32 cellular contexts compared by ENCODE assay signal in genomic region chr4:151455212-151455611, GRCh38. TPM values are rescaled to one million over a fixed set of nuclear protein-coding genes. Genes with fewer than 3 reads are reported as not detected.
DNase-seq lines count a peak whose midpoint lies in the region; ATAC-seq, FAIRE-seq and TF ChIP-seq lines count a peak whose summit lies in the region.
"Had no signal": no experiment of that assay in that cellular context is flagged by ENCODE, and none has a peak within 500 bp of the region (broad histone marks: within the 10 kb centered on the region; RNA-seq: fewer than 3 reads in every experiment).

No MANE protein-coding gene starts in this region.

- H3K23ac ChIP-seq in H1 (ENCODE audit: insufficient read length) = no peak overlapping the region
- H3K23ac ChIP-seq in neuronal stem cell (ENCODE audit: low read depth, low read length, poor library complexity) = no peak overlapping the region

- peak; percentile 19 to 53; a peak in 3 of 4 replicates for TF ChIP-seq CTCF in GM23338 (conservative IDR thresholded peaks at IDR 0.05; ENCODE audit: low read depth in 2 of 2)
- TF ChIP-seq CTCF in LNCaP clone FGC (IDR thresholded peaks at IDR 0.05; ENCODE audit: control insufficient read depth, extremely low read depth, insufficient read depth) = peak; percentile 20
- TF ChIP-seq CTCF in H1 (IDR thresholded peaks at IDR 0.05; ENCODE audit: control extremely low read depth in 1 of 3, insufficient read depth in 1 of 3, low read depth in 1 of 3, low read length in 3 of 3) = peak in 1 of 3 experiments; percentile 8; a peak in 1 of 4 replicates

- H3K27me3 ChIP-seq in GM23338 (ENCODE audit: insufficient read depth) (no peaks in the 10 kb centered on the region), H1 (replicated peaks in 1 of 4; ENCODE audit: control insufficient read depth in 3 of 4, extremely low read depth in 1 of 4, insufficient read depth in 3 of 4, low read length in 3 of 4) (no peaks in the 10 kb centered on the region), neuronal stem cell (ENCODE audit: control insufficient read depth in 3 of 3, insufficient read depth in 3 of 3, low read depth in 1 of 3, low read length in 3 of 3) (no peaks in the 10 kb centered on the region)
- H3K27me3 ChIP-seq: BLaER1, spleen, stomach had no signal

- no peak for TF ChIP-seq POLR2A in H1 (IDR thresholded peaks at IDR 0.05; ENCODE audit: control extremely low read depth in 1 of 2, low read depth in 2 of 2, low read length in 2 of 2)

- peaks cover 96% of the 10 kb centered on the region for H3K79me2 ChIP-seq in GM23338 (replicated peaks; ENCODE audit: insufficient read depth)
- peaks cover 0 to 81% of the 10 kb centered on the region in 2 experiments; a peak in 3 of 4 replicates for H3K79me2 ChIP-seq in H1 (ENCODE audit: control insufficient read depth in 1 of 2, insufficient read depth in 2 of 2, low read length in 2 of 2)
- H3K79me2 ChIP-seq: parathyroid adenoma had no signal

- H3K4ac ChIP-seq in H1 (replicated peaks; ENCODE audit: insufficient read length, low read depth, low read length) = no peak overlapping the region
- H3K4ac ChIP-seq in neuronal stem cell (ENCODE audit: low read length) = no peak overlapping the region

- H3K79me1 ChIP-seq in H1 (ENCODE audit: low read depth, low read length) = no peaks in the 10 kb centered on the region; the same call in 1 of the 2 replicates
- no peaks in the 10 kb centered on the region for H3K79me1 ChIP-seq in neuronal stem cell (ENCODE audit: low read depth, low read length)

- H3K4me1 ChIP-seq in GM23338 (ENCODE audit: insufficient read depth) = peaks cover 53% of the 10 kb centered on the region
- H3K4me1 ChIP-seq in H1 (replicated peaks in 1 of 4; ENCODE audit: control insufficient read depth in 3 of 4, insufficient read depth in 4 of 4, low read length in 3 of 4) = peaks cover 0 to 13% (median 9%) of the 10 kb centered on the region in 4 experiments; a peak in 3 of 7 replicates
- peaks cover 0 to 2% of the 10 kb centered on the region in 2 donors for H3K4me1 ChIP-seq in neuronal stem cell (ENCODE audit: control insufficient read depth in 2 of 2, insufficient read depth in 1 of 2, low read depth in 1 of 2, low read length in 2 of 2)
- H3K4me1 ChIP-seq: BLaER1, parathyroid adenoma, spleen had no signal

- H3K4me3 Mint-ChIP-seq in GM23338 = no peak overlapping the region
- H3K4me3 Mint-ChIP-seq: activated CD4-positive, alpha-beta memory T cell treated with anti-CD3 and anti-CD28 coated beads, Interleukin-2, amount 10 ng/mL, durations not matched to agents 7 days and 5 days; brain; IgD-negative memory B cell; T-helper 17 cell had no signal

- no peak overlapping the region for H3K27ac Mint-ChIP-seq in GM23338
- H3K27ac Mint-ChIP-seq: activated CD4-positive, alpha-beta memory T cell treated with anti-CD3 and anti-CD28 coated beads, Interleukin-2, amount 10 ng/mL, durations not matched to agents 7 days and 5 days; brain; IgD-negative memory B cell; T-helper 17 cell had no signal

- no peak overlapping the region for H3K56ac ChIP-seq in H1 (replicated peaks; ENCODE audit: insufficient read length, low read depth, low read length)

- no peaks in the 10 kb centered on the region for H3K23me2 ChIP-seq in H1 (ENCODE audit: low read depth, low read length)

- H2BK5ac ChIP-seq in H1 (ENCODE audit: low read depth, low read length) = no peak overlapping the region
- no peak overlapping the region for H2BK5ac ChIP-seq in neuronal stem cell (ENCODE audit: low read length)

- H2BK12ac ChIP-seq in H1 (ENCODE audit: low read depth, low read length) (no peak overlapping the region), neuronal stem cell (ENCODE audit: low read length) (no peak overlapping the region)

- H2AK5ac ChIP-seq in H1 (ENCODE audit: low read depth, low read length) (no peak overlapping the region), neuronal stem cell (ENCODE audit: low read depth, low read length) (no peak overlapping the region)

- H2BK15ac ChIP-seq in H1 (ENCODE audit: low read length) (no peak overlapping the region), neuronal stem cell (ENCODE audit: low read length) (no peak overlapping the region)

- H3K36me3 ChIP-seq in GM23338 (ENCODE audit: insufficient read depth) = no peaks in the 10 kb centered on the region
- H3K36me3 ChIP-seq in H1 (ENCODE audit: control insufficient read depth in 2 of 4, insufficient read depth in 4 of 4, low read length in 3 of 4) = no peaks in the 10 kb centered on the region
- no peaks in the 10 kb centered on the region for H3K36me3 ChIP-seq in neuronal stem cell (replicated peaks in 1 of 2; ENCODE audit: control insufficient read depth in 2 of 2, insufficient read depth in 2 of 2, low read length in 2 of 2)
- H3K36me3 ChIP-seq: BLaER1, spleen, stomach had no signal

- H3F3A ChIP-seq in GM23338 (replicated peaks; ENCODE audit: low read depth) = 0 out of 2 replicates have a peak, but pooled peaks cover 4% of the 10 kb centered on the region

- H3K27ac ChIP-seq in GM23338 (ENCODE audit: low read depth) = no peak overlapping the region
- no peak overlapping the region for H3K27ac ChIP-seq in H1 (ENCODE audit: low read depth, low read length)
- H3K27ac ChIP-seq in neuronal stem cell (replicated peaks; ENCODE audit: low read length) = no peak overlapping the region
- H3K27ac ChIP-seq: BLaER1, parathyroid adenoma, PC-9, spleen, stomach had no signal

- peaks cover 52% of the 10 kb centered on the region for H3K4me1 Mint-ChIP-seq in GM23338
- H3K4me1 Mint-ChIP-seq: activated CD4-positive, alpha-beta memory T cell treated with anti-CD3 and anti-CD28 coated beads, Interleukin-2, amount 10 ng/mL, durations not matched to agents 7 days and 5 days; IgD-negative memory B cell; T-helper 17 cell had no signal

- H3K9ac ChIP-seq in H1 (replicated peaks in 1 of 4; ENCODE audit: extremely low read depth in 1 of 4, low read depth in 3 of 4, low read length in 3 of 4) (no peak overlapping the region), neuronal stem cell (ENCODE audit: low read depth, low read length, poor library complexity) (no peak overlapping the region)
- H3K9ac ChIP-seq: BLaER1, parathyroid adenoma had no signal

- no peaks in the 10 kb centered on the region; the same call in 1 of the 2 replicates for H4K20me1 ChIP-seq in GM23338 (replicated peaks; ENCODE audit: insufficient read depth)
- no peaks in the 10 kb centered on the region for H4K20me1 ChIP-seq in H1 (replicated peaks in 1 of 2; ENCODE audit: control insufficient read depth in 1 of 2, insufficient read depth in 2 of 2, low read length in 2 of 2)
- H4K20me1 ChIP-seq: BLaER1 had no signal

- H3K18ac ChIP-seq in H1 (ENCODE audit: extremely low read depth, low read length) = no peak overlapping the region
- no peak overlapping the region for H3K18ac ChIP-seq in neuronal stem cell (ENCODE audit: low read length)

- no peaks in the 10 kb centered on the region for H3K9me2 ChIP-seq in GM23338 (ENCODE audit: insufficient read depth)

- H4K5ac ChIP-seq in H1 (ENCODE audit: insufficient read length, low read depth, low read length) = no peak overlapping the region

- H2AFZ ChIP-seq in GM23338 (no peak overlapping the region), H1 (ENCODE audit: low read length) (no peak overlapping the region), neuronal stem cell (ENCODE audit: low read length) (no peak overlapping the region)
- H2AFZ ChIP-seq: parathyroid adenoma, PC-9 had no signal

- H3K14ac ChIP-seq in H1 (ENCODE audit: insufficient read length) (no peak overlapping the region), neuronal stem cell (ENCODE audit: low read length) (no peak overlapping the region)

- peak in 1 of 2 experiments; percentile 33; a peak in 2 of 4 replicates for TF ChIP-seq RAD21 in H1 (IDR thresholded peaks at IDR 0.05 in 1 of 2, conservative IDR thresholded peaks at IDR 0.05 in 1 of 2; ENCODE audit: low read depth in 2 of 2, low read length in 2 of 2)

- H3K4me3 ChIP-seq in GM23338 (no peak overlapping the region), LNCaP clone FGC (ENCODE audit: low read depth, low read length) (no peak overlapping the region), H1 (ENCODE audit: extremely low read depth in 1 of 4, insufficient read depth in 2 of 4, low read depth in 3 of 4, low read length in 4 of 4) (no peak overlapping the region), neuronal stem cell (ENCODE audit: low read length in 2 of 2) (no peak overlapping the region)
- H3K4me3 ChIP-seq: BLaER1, PC-9, spleen, stomach had no signal

- CTCF ChIA-PET in H1 (lab: Charles Lee; ENCODE audit: partially characterized antibody) = interaction anchor here (0.9 to 1.3 kb wide), 4 partner anchors 23 to 181 kb away, joined by 3 to 7 read pairs (median 4); no protein-coding TSS in a partner anchor

- WGBS in H1 (ENCODE audit: extremely low coverage in 1 of 2, insufficient coverage in 1 of 2, insufficient read length in 1 of 2, insufficient replicate concordance in 2 of 2, low coverage in 1 of 2, low lambda C conversion rate in 2 of 2, missing lambda C conversion rate in 1 of 2), 2 experiments = 67% methylated on average over 1 of the region's 1 CpG; no CpG with 5 or more reads in 1 of the 2 experiments
- no CpG with 5 or more reads among the region's 1 CpG for WGBS in neuronal stem cell (ENCODE audit: extremely low coverage in 2 of 2, insufficient read length in 2 of 2, insufficient replicate concordance in 1 of 2), 2 donors

- H4K91ac ChIP-seq in H1 (replicated peaks; ENCODE audit: insufficient read length, low read length) (no peak overlapping the region), neuronal stem cell (ENCODE audit: low read depth, low read length, poor library complexity) (no peak overlapping the region)

- no peaks in the 10 kb centered on the region for H3K9me3 ChIP-seq in H1 (ENCODE audit: insufficient read depth in 2 of 2, low read depth in 1 of 2, low read length in 1 of 2)
- H3K9me3 ChIP-seq in neuronal stem cell (replicated peaks in 1 of 2; ENCODE audit: control insufficient read depth in 2 of 2, insufficient read depth in 1 of 2, low read depth in 1 of 2, low read length in 2 of 2) = no peaks in the 10 kb centered on the region
- H3K9me3 ChIP-seq: BLaER1, spleen, stomach had no signal

- DNase-seq in GM23338 (ENCODE audit: low spot score) = peak; percentile 45
- no peak for DNase-seq in LNCaP clone FGC (ENCODE audit: low read depth)
- DNase-seq in H1 (ENCODE audit: low read depth in 1 of 2, low spot score in 2 of 2) = no peak
- DNase-seq in neuronal stem cell (ENCODE audit: low spot score) = peak; percentile 8
- DNase-seq in HPDE6-E6E7 (ENCODE audit: extremely low spot score) = no peak
- no peak for DNase-seq in stimulated activated CD4-positive, alpha-beta T cell treated with anti-CD3 and anti-CD28 coated beads, Interleukin-2, amount 100 ng/mL, for 48 hours
- no peak for DNase-seq in NCI-H510A (lab: John Stamatoyannopoulos, UW)
- DNase-seq: activated CD4-positive, alpha-beta memory T cell treated with anti-CD3 and anti-CD28 coated beads, Interleukin-2, amount 10 ng/mL, durations not matched to agents 7 days and 5 days; activated CD4-positive, CD25-positive, alpha-beta regulatory T cell treated with anti-CD3 and anti-CD28 coated beads, Interleukin-2, amount 50 U/mL, for 72 hours; activated CD8-positive, alpha-beta memory T cell treated with anti-CD3 and anti-CD28 coated beads, Interleukin-2, amount 50 U/mL, for 4 hours; activated naive CD4-positive, alpha-beta T cell treated with Interleukin-2 at 50 U/mL for 16 hours; cerebellar nuclear complex; EL; mammary epithelial cell; NCI-H1048; NCI-H1694 treated with DMSO at 0.1 percent for 48 hours; NCI-H2171 treated with DMSO at 0.1 percent for 48 hours; NCI-H524; PC-9; spleen; stomach; T-helper 17 cell had no signal

- no peak overlapping the region for H2BK20ac ChIP-seq in H1 (ENCODE audit: low read length)

- peak; percentile 72 for FAIRE-seq in H1 (lab: Jason Lieb, UNC)
- FAIRE-seq: frontal cortex, TTC549 had no signal

- no peaks in the 10 kb centered on the region; the same call in 2 of the 3 replicates for H3K9me3 Mint-ChIP-seq in GM23338
- H3K9me3 Mint-ChIP-seq: activated CD4-positive, alpha-beta memory T cell treated with anti-CD3 and anti-CD28 coated beads, Interleukin-2, amount 10 ng/mL, durations not matched to agents 7 days and 5 days; brain; IgD-negative memory B cell had no signal

- H3K4me2 ChIP-seq in GM23338 (peak overlapping the region; percentile 24; the same call in 1 of the 2 replicates), H1 (ENCODE audit: insufficient read depth in 1 of 2, low read depth in 2 of 2, low read length in 2 of 2) (peak overlapping the region in 1 of 2 experiments; percentile 32; a peak in 2 of 4 replicates), neuronal stem cell (ENCODE audit: insufficient read depth, low read length, poor library complexity, severe bottlenecking) (no peak overlapping the region)
- H3K4me2 ChIP-seq: BLaER1, PC-9 had no signal

- H4K8ac ChIP-seq in H1 (ENCODE audit: extremely low read depth, insufficient read depth, low read length) (no peak overlapping the region), neuronal stem cell (ENCODE audit: low read depth, low read length) (no peak overlapping the region)

- no peak for TF ChIP-seq EP300 in H1 (IDR thresholded peaks at IDR 0.05; ENCODE audit: borderline replicate concordance in 1 of 2, low read depth in 2 of 2, low read length in 2 of 2)

- H2BK120ac ChIP-seq in H1 (replicated peaks; ENCODE audit: low read depth, low read length) (no peak overlapping the region), neuronal stem cell (ENCODE audit: low read depth, low read length) (no peak overlapping the region)

- peak; percentile 90 for ATAC-seq in GM23338
- ATAC-seq in GM19328 (IDR thresholded peaks at IDR 0.05; ENCODE audit: unreplicated experiment) = no peak
- ATAC-seq: Right ventricle myocardium inferior, SK-N-SH treated with all-trans-retinoic acid at 6 μM for 48 hours, T-helper 17 cell had no signal

- POLR2A ChIA-PET in H1 (lab: Charles Lee; ENCODE audit: partially characterized antibody) = interaction anchor here (1.2 kb wide), 1 partner anchor 12 kb away, joined by 5 read pairs; no protein-coding TSS in a partner anchor

- H3K36me3 Mint-ChIP-seq in GM23338 (ENCODE audit: low read depth) = no peaks in the 10 kb centered on the region
- H3K36me3 Mint-ChIP-seq: brain, IgD-negative memory B cell had no signal

- H3K27me3 Mint-ChIP-seq in GM23338 (ENCODE audit: insufficient read depth, low read depth, poor library complexity) = no peaks in the 10 kb centered on the region
- H3K27me3 Mint-ChIP-seq: IgD-negative memory B cell had no signal

RNA-seq across cellular contexts. Expression of gene FHIP1A, which starts 46.2 kb away (rescaled TPM):
- total RNA-seq in GM23338 (2014; rRNA removed; shearing (Covaris generic)) = 95.8 and 108 TPM in 2 replicates
- polyA plus RNA-seq in GM23338 (2016; fragmentation: Nextera tagmentation; extraction: Ambion mirVana) (9.4 and 11.3 TPM in 2 replicates), H1 (2011; rRNA removed) (17.9 and 19.8 TPM in 2 replicates)
- total RNA-seq in H1 (2021; fragmentation: NEBNext Ultra II Directional; extraction: Animal tissue kit (Norgen Biotek cat#: 25700)) = 75.2 and 76.3 TPM in 2 replicates
- polyA plus RNA-seq in H1 (2011; cell fraction: cytosol; rRNA removed) = 21.9 TPM
- polyA plus RNA-seq in H1 (2011; cell fraction: nucleus; rRNA removed) = 29.3 TPM
- polyA plus RNA-seq in H1 (2012, experiment 1 of 2) = 12.1 to 21.6 TPM (median 17.2 TPM) in 4 replicates
- polyA plus RNA-seq in H1 (2012, experiment 2 of 2) = 3.6 TPM
- 19.0 TPM for polyA plus RNA-seq in H1 (2013, experiment 1 of 2)
- 20.8 TPM for polyA plus RNA-seq in H1 (2013, experiment 2 of 2)
- 121 and 133 TPM in 2 replicates for polyA minus RNA-seq in H1 (2011; rRNA and poly(A)+ RNA removed)
- polyA minus RNA-seq in H1 (2011; cell fraction: cytosol; rRNA and poly(A)+ RNA removed) = 51.7 TPM
- 107 TPM for polyA minus RNA-seq in H1 (2011; cell fraction: nucleus; rRNA and poly(A)+ RNA removed)
- 1.2 TPM for polyA plus RNA-seq in neuronal stem cell (2013, experiment 1 of 2)
- 1.3 TPM for polyA plus RNA-seq in neuronal stem cell (2013, experiment 2 of 2)
- polyA plus RNA-seq: IgD-negative memory B cell, neural cell had no signal

Comparison
In these comparisons a context has a peak if more than half of its experiments do, and no peak if none do; other contexts are left out.
1. DNase-seq: peak in GM23338 (single experiment) and neuronal stem cell (single experiment); none in LNCaP clone FGC (single experiment), H1 (0 of 2), HPDE6-E6E7 (single experiment), stimulated activated CD4-positive, alpha-beta T cell treated with anti-CD3 and anti-CD28 coated beads, Interleukin-2, amount 100 ng/mL, for 48 hours (0 of 2) and NCI-H510A (single experiment).